ENCODE assay signal across 1 cellular context in the genomic region with DNA sequence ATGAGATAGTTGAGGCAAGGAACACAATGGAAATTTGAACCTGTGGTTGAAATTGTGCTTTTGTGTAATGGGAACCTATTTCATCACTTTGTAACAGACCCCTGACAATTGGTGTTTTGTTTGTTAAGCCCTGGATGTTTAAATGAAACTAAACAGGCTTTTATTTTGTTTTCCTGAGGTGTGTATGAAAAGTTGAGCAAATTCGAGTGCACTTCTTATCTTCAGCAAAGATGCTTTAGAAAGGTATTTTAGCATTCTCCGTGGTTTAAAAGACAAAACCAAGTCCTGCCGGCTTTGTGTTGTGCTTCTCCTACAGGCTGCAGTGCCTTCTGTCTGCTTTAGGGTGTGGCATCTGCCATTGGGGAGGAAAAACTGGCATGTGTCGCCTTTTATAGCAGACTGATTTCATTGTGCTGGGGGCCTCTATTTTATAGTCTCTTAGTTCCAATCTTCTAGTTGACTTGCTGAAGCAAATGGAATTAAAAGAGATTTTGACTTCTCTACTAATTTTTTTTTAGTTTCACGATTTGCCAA.
TF ChIP-seq lines count a peak whose summit lies in the region.

No MANE protein-coding gene starts in this region.

TF ChIP-seq in WTC11, 78 proteins besides CTCF, POLR2A, EP300 and RAD21 (continued from another document):
- TF ChIP-seq, protein P1, sequence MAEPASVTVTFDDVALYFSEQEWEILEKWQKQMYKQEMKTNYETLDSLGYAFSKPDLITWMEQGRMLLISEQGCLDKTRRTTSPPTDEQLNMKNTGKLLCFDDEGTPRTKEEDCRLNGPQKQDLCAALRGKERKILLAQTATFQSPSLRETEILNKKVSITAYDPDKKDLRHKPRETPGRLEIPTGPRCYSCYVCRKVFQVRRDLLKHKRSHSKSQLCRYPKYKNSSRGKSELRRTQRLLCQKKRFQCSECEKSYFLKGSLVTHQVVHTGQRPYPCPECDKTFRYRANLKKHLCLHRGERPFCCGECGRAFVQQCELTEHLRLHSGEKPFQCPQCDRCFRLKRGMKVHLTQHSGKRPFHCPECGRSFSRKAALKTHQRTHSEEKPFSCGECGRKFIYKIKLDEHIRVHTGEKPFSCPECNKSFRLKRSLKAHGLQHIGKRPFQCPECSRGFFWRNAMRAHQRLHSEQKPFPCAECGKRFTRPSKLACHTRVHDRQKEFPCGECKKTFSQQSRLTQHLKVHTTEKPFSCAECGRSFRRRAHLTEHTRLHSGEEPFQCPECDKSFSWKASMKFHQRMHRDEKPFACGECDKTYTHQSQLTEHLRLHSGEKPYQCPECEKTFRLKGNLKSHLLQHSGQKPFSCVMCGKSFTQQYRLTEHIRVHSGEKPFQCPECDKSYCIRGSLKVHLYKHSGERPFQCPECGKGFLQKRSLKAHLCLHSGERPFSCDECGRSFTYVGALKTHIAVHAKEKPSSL (CRISPR knock-in tag; conservative IDR thresholded peaks at IDR 0.05), result no peak
- no peak for TF ChIP-seq CREM (CRISPR knock-in tag; IDR thresholded peaks at IDR 0.05)
- TF ChIP-seq, protein P2, sequence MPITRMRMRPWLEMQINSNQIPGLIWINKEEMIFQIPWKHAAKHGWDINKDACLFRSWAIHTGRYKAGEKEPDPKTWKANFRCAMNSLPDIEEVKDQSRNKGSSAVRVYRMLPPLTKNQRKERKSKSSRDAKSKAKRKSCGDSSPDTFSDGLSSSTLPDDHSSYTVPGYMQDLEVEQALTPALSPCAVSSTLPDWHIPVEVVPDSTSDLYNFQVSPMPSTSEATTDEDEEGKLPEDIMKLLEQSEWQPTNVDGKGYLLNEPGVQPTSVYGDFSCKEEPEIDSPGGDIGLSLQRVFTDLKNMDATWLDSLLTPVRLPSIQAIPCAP (CRISPR knock-in tag; IDR thresholded peaks at IDR 0.05), result no peak
- TF ChIP-seq ATF1 (CRISPR knock-in tag; IDR thresholded peaks at IDR 0.05), result no peak
- TF ChIP-seq, protein P3, sequence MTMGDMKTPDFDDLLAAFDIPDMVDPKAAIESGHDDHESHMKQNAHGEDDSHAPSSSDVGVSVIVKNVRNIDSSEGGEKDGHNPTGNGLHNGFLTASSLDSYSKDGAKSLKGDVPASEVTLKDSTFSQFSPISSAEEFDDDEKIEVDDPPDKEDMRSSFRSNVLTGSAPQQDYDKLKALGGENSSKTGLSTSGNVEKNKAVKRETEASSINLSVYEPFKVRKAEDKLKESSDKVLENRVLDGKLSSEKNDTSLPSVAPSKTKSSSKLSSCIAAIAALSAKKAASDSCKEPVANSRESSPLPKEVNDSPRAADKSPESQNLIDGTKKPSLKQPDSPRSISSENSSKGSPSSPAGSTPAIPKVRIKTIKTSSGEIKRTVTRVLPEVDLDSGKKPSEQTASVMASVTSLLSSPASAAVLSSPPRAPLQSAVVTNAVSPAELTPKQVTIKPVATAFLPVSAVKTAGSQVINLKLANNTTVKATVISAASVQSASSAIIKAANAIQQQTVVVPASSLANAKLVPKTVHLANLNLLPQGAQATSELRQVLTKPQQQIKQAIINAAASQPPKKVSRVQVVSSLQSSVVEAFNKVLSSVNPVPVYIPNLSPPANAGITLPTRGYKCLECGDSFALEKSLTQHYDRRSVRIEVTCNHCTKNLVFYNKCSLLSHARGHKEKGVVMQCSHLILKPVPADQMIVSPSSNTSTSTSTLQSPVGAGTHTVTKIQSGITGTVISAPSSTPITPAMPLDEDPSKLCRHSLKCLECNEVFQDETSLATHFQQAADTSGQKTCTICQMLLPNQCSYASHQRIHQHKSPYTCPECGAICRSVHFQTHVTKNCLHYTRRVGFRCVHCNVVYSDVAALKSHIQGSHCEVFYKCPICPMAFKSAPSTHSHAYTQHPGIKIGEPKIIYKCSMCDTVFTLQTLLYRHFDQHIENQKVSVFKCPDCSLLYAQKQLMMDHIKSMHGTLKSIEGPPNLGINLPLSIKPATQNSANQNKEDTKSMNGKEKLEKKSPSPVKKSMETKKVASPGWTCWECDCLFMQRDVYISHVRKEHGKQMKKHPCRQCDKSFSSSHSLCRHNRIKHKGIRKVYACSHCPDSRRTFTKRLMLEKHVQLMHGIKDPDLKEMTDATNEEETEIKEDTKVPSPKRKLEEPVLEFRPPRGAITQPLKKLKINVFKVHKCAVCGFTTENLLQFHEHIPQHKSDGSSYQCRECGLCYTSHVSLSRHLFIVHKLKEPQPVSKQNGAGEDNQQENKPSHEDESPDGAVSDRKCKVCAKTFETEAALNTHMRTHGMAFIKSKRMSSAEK (CRISPR knock-in tag; IDR thresholded peaks at IDR 0.05; ENCODE audit: borderline replicate concordance), result no peak
- no peak for TF ChIP-seq ZNF138 (CRISPR knock-in tag; conservative IDR thresholded peaks at IDR 0.05)
- TF ChIP-seq OVOL2 (CRISPR knock-in tag; IDR thresholded peaks at IDR 0.05; ENCODE audit: borderline replicate concordance), result no peak
- TF ChIP-seq, protein P4, sequence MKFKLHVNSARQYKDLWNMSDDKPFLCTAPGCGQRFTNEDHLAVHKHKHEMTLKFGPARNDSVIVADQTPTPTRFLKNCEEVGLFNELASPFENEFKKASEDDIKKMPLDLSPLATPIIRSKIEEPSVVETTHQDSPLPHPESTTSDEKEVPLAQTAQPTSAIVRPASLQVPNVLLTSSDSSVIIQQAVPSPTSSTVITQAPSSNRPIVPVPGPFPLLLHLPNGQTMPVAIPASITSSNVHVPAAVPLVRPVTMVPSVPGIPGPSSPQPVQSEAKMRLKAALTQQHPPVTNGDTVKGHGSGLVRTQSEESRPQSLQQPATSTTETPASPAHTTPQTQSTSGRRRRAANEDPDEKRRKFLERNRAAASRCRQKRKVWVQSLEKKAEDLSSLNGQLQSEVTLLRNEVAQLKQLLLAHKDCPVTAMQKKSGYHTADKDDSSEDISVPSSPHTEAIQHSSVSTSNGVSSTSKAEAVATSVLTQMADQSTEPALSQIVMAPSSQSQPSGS (CRISPR knock-in tag; IDR thresholded peaks at IDR 0.05; ENCODE audit: borderline replicate concordance, low read depth), result no peak
- TF ChIP-seq, protein P5, sequence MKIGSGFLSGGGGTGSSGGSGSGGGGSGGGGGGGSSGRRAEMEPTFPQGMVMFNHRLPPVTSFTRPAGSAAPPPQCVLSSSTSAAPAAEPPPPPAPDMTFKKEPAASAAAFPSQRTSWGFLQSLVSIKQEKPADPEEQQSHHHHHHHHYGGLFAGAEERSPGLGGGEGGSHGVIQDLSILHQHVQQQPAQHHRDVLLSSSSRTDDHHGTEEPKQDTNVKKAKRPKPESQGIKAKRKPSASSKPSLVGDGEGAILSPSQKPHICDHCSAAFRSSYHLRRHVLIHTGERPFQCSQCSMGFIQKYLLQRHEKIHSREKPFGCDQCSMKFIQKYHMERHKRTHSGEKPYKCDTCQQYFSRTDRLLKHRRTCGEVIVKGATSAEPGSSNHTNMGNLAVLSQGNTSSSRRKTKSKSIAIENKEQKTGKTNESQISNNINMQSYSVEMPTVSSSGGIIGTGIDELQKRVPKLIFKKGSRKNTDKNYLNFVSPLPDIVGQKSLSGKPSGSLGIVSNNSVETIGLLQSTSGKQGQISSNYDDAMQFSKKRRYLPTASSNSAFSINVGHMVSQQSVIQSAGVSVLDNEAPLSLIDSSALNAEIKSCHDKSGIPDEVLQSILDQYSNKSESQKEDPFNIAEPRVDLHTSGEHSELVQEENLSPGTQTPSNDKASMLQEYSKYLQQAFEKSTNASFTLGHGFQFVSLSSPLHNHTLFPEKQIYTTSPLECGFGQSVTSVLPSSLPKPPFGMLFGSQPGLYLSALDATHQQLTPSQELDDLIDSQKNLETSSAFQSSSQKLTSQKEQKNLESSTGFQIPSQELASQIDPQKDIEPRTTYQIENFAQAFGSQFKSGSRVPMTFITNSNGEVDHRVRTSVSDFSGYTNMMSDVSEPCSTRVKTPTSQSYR (CRISPR knock-in tag; IDR thresholded peaks at IDR 0.05), result no peak
- TF ChIP-seq TP53 (CRISPR knock-in tag; IDR thresholded peaks at IDR 0.05), result no peak
- TF ChIP-seq, protein P6, sequence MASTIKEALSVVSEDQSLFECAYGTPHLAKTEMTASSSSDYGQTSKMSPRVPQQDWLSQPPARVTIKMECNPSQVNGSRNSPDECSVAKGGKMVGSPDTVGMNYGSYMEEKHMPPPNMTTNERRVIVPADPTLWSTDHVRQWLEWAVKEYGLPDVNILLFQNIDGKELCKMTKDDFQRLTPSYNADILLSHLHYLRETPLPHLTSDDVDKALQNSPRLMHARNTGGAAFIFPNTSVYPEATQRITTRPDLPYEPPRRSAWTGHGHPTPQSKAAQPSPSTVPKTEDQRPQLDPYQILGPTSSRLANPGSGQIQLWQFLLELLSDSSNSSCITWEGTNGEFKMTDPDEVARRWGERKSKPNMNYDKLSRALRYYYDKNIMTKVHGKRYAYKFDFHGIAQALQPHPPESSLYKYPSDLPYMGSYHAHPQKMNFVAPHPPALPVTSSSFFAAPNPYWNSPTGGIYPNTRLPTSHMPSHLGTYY (CRISPR knock-in tag; IDR thresholded peaks at IDR 0.05), result no peak
